14 cellular contexts compared by ENCODE assay signal in genomic region chrX:113512700-113513395, GRCh38.
DNase-seq lines count a peak whose midpoint lies in the region; TF ChIP-seq lines count a peak whose summit lies in the region.
"Had no signal": no experiment of that assay in that cellular context is flagged by ENCODE, and none has a peak within 500 bp of the region (broad histone marks: within the 10 kb centered on the region; RNA-seq: fewer than 3 reads in every experiment).

No MANE protein-coding gene starts in this region.

- H3K27me3 ChIP-seq in mammary epithelial cell (ENCODE audit: insufficient read depth, low read length) (peaks cover 3% of the 10 kb centered on the region), kidney epithelial cell (ENCODE audit: control insufficient read depth, insufficient read depth, low read length) (no peaks in the 10 kb centered on the region)
- H3K27me3 ChIP-seq: BE2C had no signal

- DNase-seq in AG08396 (ENCODE audit: low spot score) (peak; percentile 18), LHCN-M2 (ENCODE audit: low read depth) (peak; percentile 80), mammary epithelial cell (peak; percentile 62), kidney epithelial cell (ENCODE audit: low read depth) (peak; percentile 39), chondrocyte (ENCODE audit: low spot score) (no peak), SK-N-DZ (ENCODE audit: low spot score) (no peak), NCI-H526 (lab: John Stamatoyannopoulos, UW) (no peak), glutamatergic neuron (no peak)
- DNase-seq: BE2C; erythroblast; left cardiac atrium; NCI-H2081; stimulated activated CD4-positive, alpha-beta T cell treated with anti-CD3 and anti-CD28 coated beads, Interleukin-15, amount 100 ng/mL, for 24 hours had no signal

- no peaks in the 10 kb centered on the region for H3K27me3 Mint-ChIP-seq in chondrocyte (ENCODE audit: low read depth)
- H3K27me3 Mint-ChIP-seq in glutamatergic neuron (ENCODE audit: unreplicated experiment) = no peaks in the 10 kb centered on the region

- intact Hi-C loops in mammary epithelial cell (cut with micrococcal nuclease) = loop anchor here (5.0 kb wide), 1 partner anchor 129 kb away; no protein-coding TSS in a partner anchor

- BruUV-seq in mammary epithelial cell (replicated peaks; lab: Mats Ljungman, UMichigan) = no TSS peak

- H3K27ac Mint-ChIP-seq in chondrocyte (ENCODE audit: unreplicated experiment) (no peak overlapping the region), glutamatergic neuron (ENCODE audit: unreplicated experiment) (no peak overlapping the region)

- TF ChIP-seq CTCF in mammary epithelial cell (conservative IDR thresholded peaks at IDR 0.05 in 1 of 2, IDR thresholded peaks at IDR 0.05 in 1 of 2; ENCODE audit: extremely low read depth in 1 of 2, insufficient read depth in 1 of 2, low read depth in 1 of 2, low read length in 2 of 2) (no peak), kidney epithelial cell (IDR thresholded peaks at IDR 0.05; ENCODE audit: insufficient read depth, low read length, poor library complexity, severe bottlenecking) (no peak), chondrocyte (IDR thresholded peaks at IDR 0.05) (no peak), glutamatergic neuron (IDR thresholded peaks at IDR 0.05; ENCODE audit: partially characterized antibody, unreplicated experiment) (no peak)

- in situ Hi-C loops in mammary epithelial cell (cut with MboI; ENCODE audit: low sequenced_read_pairs in 2 of 2) = no loop called here

- WGBS in mammary epithelial cell (ENCODE audit: low coverage, missing lambda C conversion rate) = 34% methylated on average over 6 of the region's 7 CpGs

- no peaks in the 10 kb centered on the region for H3K4me1 ChIP-seq in mammary epithelial cell (ENCODE audit: insufficient read depth, low read length)
- H3K4me1 ChIP-seq: BE2C had no signal

- H3K4me3 ChIP-seq in mammary epithelial cell (replicated peaks in 1 of 3; ENCODE audit: insufficient read depth in 1 of 3, low read depth in 2 of 3, low read length in 3 of 3) = no peak overlapping the region
- H3K4me3 ChIP-seq in kidney epithelial cell (ENCODE audit: low read depth, low read length) = no peak overlapping the region
- H3K4me3 ChIP-seq: K562 had no signal

- CTCF ChIA-PET in mammary epithelial cell (lab: Charles Lee; ENCODE audit: low non-redundant PET) = no interaction called here

- H3K4me2 ChIP-seq in mammary epithelial cell (ENCODE audit: insufficient read depth, low read depth, low read length) = peak overlapping the region; percentile 28

- no peaks in the 10 kb centered on the region for H4K20me1 ChIP-seq in mammary epithelial cell (ENCODE audit: insufficient read depth, low read length)

- H3K4me1 Mint-ChIP-seq in chondrocyte (ENCODE audit: low read depth) = peaks cover 23% of the 10 kb centered on the region
- H3K4me1 Mint-ChIP-seq in glutamatergic neuron (ENCODE audit: low read depth, unreplicated experiment) = no peaks in the 10 kb centered on the region

- H3K27ac ChIP-seq in mammary epithelial cell (ENCODE audit: insufficient read depth, low read depth, low read length) = peak overlapping the region; percentile 4

- dilution Hi-C loops in mammary epithelial cell (cut with HindIII; ENCODE audit: low sequenced_read_pairs) = no loop called here

- H3K36me3 ChIP-seq in mammary epithelial cell (ENCODE audit: insufficient read depth, low read length) (no peaks in the 10 kb centered on the region), kidney epithelial cell (ENCODE audit: control insufficient read depth, insufficient read depth, low read length) (no peaks in the 10 kb centered on the region)
- H3K36me3 ChIP-seq: BE2C had no signal

- H3K9me3 Mint-ChIP-seq in chondrocyte (ENCODE audit: low read depth) (no peaks in the 10 kb centered on the region), glutamatergic neuron (ENCODE audit: unreplicated experiment) (no peaks in the 10 kb centered on the region)

- no peaks in the 10 kb centered on the region for H3K79me2 ChIP-seq in mammary epithelial cell (ENCODE audit: insufficient read depth, low read length)

- H3K4me3 Mint-ChIP-seq in chondrocyte (ENCODE audit: unreplicated experiment) = no peak overlapping the region
- no peak overlapping the region for H3K4me3 Mint-ChIP-seq in glutamatergic neuron (ENCODE audit: unreplicated experiment)

- no peak overlapping the region for H3K9ac ChIP-seq in mammary epithelial cell (ENCODE audit: insufficient read depth, low read length)

- no peak overlapping the region for H2AFZ ChIP-seq in mammary epithelial cell (ENCODE audit: low read depth, low read length)

- no peaks in the 10 kb centered on the region for H3K9me3 ChIP-seq in mammary epithelial cell (replicated peaks; ENCODE audit: insufficient read depth, low read length)
- H3K9me3 ChIP-seq: BE2C had no signal

- H3K36me3 Mint-ChIP-seq in chondrocyte (ENCODE audit: low read depth) = no peaks in the 10 kb centered on the region
- H3K36me3 Mint-ChIP-seq in glutamatergic neuron (ENCODE audit: unreplicated experiment) = no peaks in the 10 kb centered on the region

Comparison
In these comparisons a context has a peak if more than half of its experiments do, and no peak if none do; other contexts are left out.
1. DNase-seq: peak in AG08396 (single experiment), LHCN-M2 (single experiment), mammary epithelial cell (single experiment) and kidney epithelial cell (single experiment); none in chondrocyte (single experiment), SK-N-DZ (single experiment), NCI-H526 (0 of 2) and glutamatergic neuron (single experiment).